In the genomic region with DNA sequence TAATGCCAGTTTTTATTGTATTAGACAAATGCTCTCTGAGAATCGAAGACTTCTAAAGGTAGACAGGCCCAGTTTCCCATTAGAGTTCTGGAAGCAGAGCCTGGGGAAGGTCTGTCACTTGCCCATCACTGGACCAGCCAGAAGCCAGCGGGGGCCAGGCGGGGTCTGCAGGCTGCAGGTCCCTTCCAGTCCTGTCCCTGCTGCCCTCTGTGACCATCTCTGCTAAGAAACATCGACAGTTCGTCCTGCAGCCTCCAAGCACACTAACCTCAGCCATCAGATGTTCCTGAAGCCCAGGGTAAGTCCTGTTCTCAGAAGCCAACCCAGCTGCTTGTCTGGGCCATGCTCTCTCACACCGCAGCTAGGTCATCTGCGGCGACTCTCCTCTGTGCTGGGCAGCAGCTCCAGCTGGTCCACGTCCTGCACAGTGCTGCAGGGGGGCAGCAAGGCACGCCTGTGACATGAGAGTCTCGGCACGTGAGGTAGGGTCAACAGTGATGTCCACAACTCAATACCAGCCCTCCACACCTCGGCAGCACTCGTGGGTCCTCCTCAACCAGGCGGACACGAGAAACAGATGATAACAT, we compare ENCODE assay signal across 19 cellular contexts.
"Had no signal": no experiment of that assay in that cellular context is flagged by ENCODE, and none has a peak within 500 bp of the region (broad histone marks: within the 10 kb centered on the region; RNA-seq: fewer than 3 reads in every experiment).

No MANE protein-coding gene starts in this region.

- H3K27me3 Mint-ChIP-seq: memory B cell; natural killer cell treated with Interleukin-12 subunit alpha and Interleukin-12 subunit beta and Interleukin-15 and Interleukin-18, amount 100 ng/mL, for 72 hours had no signal

- H3K4me1 Mint-ChIP-seq: memory B cell had no signal

- H3K4me3 Mint-ChIP-seq: memory B cell; natural killer cell treated with Interleukin-12 subunit alpha and Interleukin-12 subunit beta and Interleukin-15 and Interleukin-18, amount 100 ng/mL, for 72 hours had no signal

- H3K9me3 ChIP-seq: heart right ventricle, left lung, lower lobe of right lung, right atrium auricular region, sigmoid colon, uterus had no signal

- FAIRE-seq: frontal cortex had no signal

- H3K36me3 ChIP-seq: uterus had no signal

- H3K9me3 Mint-ChIP-seq: memory B cell; natural killer cell treated with Interleukin-12 subunit alpha and Interleukin-12 subunit beta and Interleukin-15 and Interleukin-18, amount 100 ng/mL, for 72 hours had no signal

- DNase-seq: effector CD8-positive, alpha-beta T cell; heart right ventricle; hypothalamus; islet precursor cell; left lung; lower lobe of right lung; midbrain; sigmoid colon; stimulated activated CD4-positive, alpha-beta T cell treated with anti-CD3 and anti-CD28 coated beads, Interleukin-12 subunit alpha, Interleukin-12 subunit beta, amount 100 ng/mL, for 4 hours; stimulated activated naive CD4-positive, alpha-beta T cell; trophoblast cell; uterus had no signal

- H3K4me1 ChIP-seq: left lung, lower lobe of right lung, uterus had no signal

- H3K27ac Mint-ChIP-seq: memory B cell; natural killer cell treated with Interleukin-12 subunit alpha and Interleukin-12 subunit beta and Interleukin-15 and Interleukin-18, amount 100 ng/mL, for 72 hours had no signal

- H3K27me3 ChIP-seq: heart right ventricle, left lung, right atrium auricular region, sigmoid colon, uterus had no signal

- H3K36me3 Mint-ChIP-seq: natural killer cell treated with Interleukin-12 subunit alpha and Interleukin-12 subunit beta and Interleukin-15 and Interleukin-18, amount 100 ng/mL, for 72 hours had no signal

- ATAC-seq: esophagus mucosa; heart right ventricle; left lung; lower lobe of right lung; natural killer cell treated with Interleukin-12 subunit alpha and Interleukin-12 subunit beta and Interleukin-15 and Interleukin-18, amount 100 ng/mL, for 72 hours had no signal

- H3K27ac ChIP-seq: coronary artery, left lung, lower lobe of right lung, skin epidermis, uterus had no signal

- H3K4me3 ChIP-seq: coronary artery, heart right ventricle, left lung, lower lobe of right lung, right atrium auricular region, sigmoid colon, skin epidermis, uterus had no signal
